8 cellular contexts compared by ENCODE assay signal in the genomic region with DNA sequence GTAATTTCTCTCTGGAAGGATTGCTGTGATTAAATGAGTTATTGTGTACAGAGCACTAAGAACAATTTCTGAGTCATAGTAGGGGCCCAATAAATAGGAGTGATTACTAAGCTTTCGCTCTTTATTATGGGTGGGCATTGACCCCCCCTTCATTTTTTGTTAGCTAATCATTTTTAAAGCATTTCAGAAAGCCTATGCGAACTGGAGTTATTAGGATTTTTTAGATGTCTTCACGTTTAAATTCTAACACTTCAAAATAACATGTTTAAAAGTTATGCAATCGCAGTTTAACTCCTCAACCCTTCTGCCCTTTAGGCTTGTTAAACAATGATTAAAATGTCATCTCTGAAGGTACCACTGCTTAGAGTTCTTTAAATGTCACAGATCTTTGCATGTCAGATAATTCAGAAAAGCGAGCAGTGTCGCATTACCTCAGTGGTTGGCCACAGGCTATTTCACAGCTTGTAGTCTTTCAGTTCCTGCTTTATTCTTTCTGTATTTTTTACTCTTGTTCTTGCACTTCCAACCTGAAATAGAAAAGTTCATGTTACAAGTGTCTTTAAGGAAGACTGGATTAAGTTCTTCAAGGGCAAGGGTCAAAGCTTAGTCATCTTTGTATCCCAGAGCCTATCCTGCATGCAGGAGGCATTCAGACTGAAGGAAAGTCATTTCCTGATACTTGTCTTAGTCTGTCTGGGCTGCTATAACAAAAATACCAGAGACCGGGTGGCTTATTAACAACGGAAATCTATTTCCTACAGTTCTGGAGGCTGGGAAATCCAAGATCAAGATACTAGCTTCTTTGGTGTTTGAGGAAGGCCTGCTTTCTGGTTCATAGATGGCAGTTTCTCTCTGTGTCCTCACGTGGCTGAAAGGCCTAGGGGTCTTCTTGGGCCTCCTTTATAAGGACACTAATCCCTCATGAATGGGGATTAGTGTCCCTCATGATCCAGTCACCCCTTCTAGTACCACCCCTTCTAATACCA.
A peak's percentile ranks its signal among the peaks of the same experiment; 100 is the strongest.
DNase-seq lines count a peak whose midpoint lies in the region; ATAC-seq and TF ChIP-seq lines count a peak whose summit lies in the region.

No MANE protein-coding gene starts in this region.

- H3K4me2 ChIP-seq in neuronal stem cell (ENCODE audit: insufficient read depth, low read length, poor library complexity, severe bottlenecking): no peak overlapping the region

- no peak overlapping the region for H2BK120ac ChIP-seq in neuronal stem cell (ENCODE audit: low read depth, low read length)

- H3K27ac ChIP-seq in SK-N-MC (peak overlapping the region; percentile 60), left lung (peak overlapping the region; percentile 69 to 98), neuronal stem cell (replicated peaks; ENCODE audit: low read length) (no peak overlapping the region)

- H3K27me3 Mint-ChIP-seq in activated naive CD8-positive, alpha-beta T cell treated with anti-CD3 and anti-CD28 coated beads, Interleukin-2, amount 50 U/mL, for 24 hours: no peaks in the 10 kb centered on the region
- H3K27me3 Mint-ChIP-seq in activated naive CD8-positive, alpha-beta T cell treated with anti-CD3 and anti-CD28 coated beads for 36 hours: no peaks in the 10 kb centered on the region

- DNase-seq in activated naive CD8-positive, alpha-beta T cell treated with anti-CD3 and anti-CD28 coated beads, Interleukin-2, amount 50 U/mL, for 24 hours: no peak
- no peak for DNase-seq in activated naive CD8-positive, alpha-beta T cell treated with anti-CD3 and anti-CD28 coated beads for 36 hours
- DNase-seq in SK-N-MC (ENCODE audit: low read depth, low spot score) (no peak), left lung (no peak), NCI-H345 (lab: John Stamatoyannopoulos, UW) (no peak), neuronal stem cell (ENCODE audit: low spot score) (no peak), lower leg skin (ENCODE audit: low spot score in 2 of 2) (no peak)

- H3K4me1 ChIP-seq in left lung (peaks cover 53 to 100% of the 10 kb centered on the region in 2 donors), neuronal stem cell (ENCODE audit: control insufficient read depth in 2 of 2, insufficient read depth in 1 of 2, low read depth in 1 of 2, low read length in 2 of 2) (peaks cover 16 to 43% of the 10 kb centered on the region in 2 donors)

- H3K79me1 ChIP-seq in neuronal stem cell (ENCODE audit: low read depth, low read length): no peaks in the 10 kb centered on the region

- H3K18ac ChIP-seq in neuronal stem cell (ENCODE audit: low read length): no peak overlapping the region

- no peak overlapping the region for H3K23ac ChIP-seq in neuronal stem cell (ENCODE audit: low read depth, low read length, poor library complexity)

- H3K4ac ChIP-seq in neuronal stem cell (ENCODE audit: low read length): no peak overlapping the region

- peaks cover 3% of the 10 kb centered on the region for H3K36me3 Mint-ChIP-seq in activated naive CD8-positive, alpha-beta T cell treated with anti-CD3 and anti-CD28 coated beads, Interleukin-2, amount 50 U/mL, for 24 hours (ENCODE audit: low read depth)
- H3K36me3 Mint-ChIP-seq in activated naive CD8-positive, alpha-beta T cell treated with anti-CD3 and anti-CD28 coated beads for 36 hours: peaks cover 10% of the 10 kb centered on the region

- H3K27me3 ChIP-seq in left lung: no peaks in the 10 kb centered on the region
- no peaks in the 10 kb centered on the region for H3K27me3 ChIP-seq in neuronal stem cell (ENCODE audit: control insufficient read depth in 3 of 3, insufficient read depth in 3 of 3, low read depth in 1 of 3, low read length in 3 of 3)

- H3K27ac Mint-ChIP-seq in activated naive CD8-positive, alpha-beta T cell treated with anti-CD3 and anti-CD28 coated beads, Interleukin-2, amount 50 U/mL, for 24 hours: peak overlapping the region; percentile 13
- H3K27ac Mint-ChIP-seq in activated naive CD8-positive, alpha-beta T cell treated with anti-CD3 and anti-CD28 coated beads for 36 hours: no peak overlapping the region

- no peak overlapping the region for H4K91ac ChIP-seq in neuronal stem cell (ENCODE audit: low read depth, low read length, poor library complexity)

- H3K4me3 ChIP-seq in SK-N-MC (0 out of 2 replicates have a peak overlapping the region, but pooled peaks have one; percentile 2), left lung (no peak overlapping the region), neuronal stem cell (ENCODE audit: low read length in 2 of 2) (no peak overlapping the region), lower leg skin (ENCODE audit: low read depth, poor library complexity, severe bottlenecking) (no peak overlapping the region)

- H2BK12ac ChIP-seq in neuronal stem cell (ENCODE audit: low read length): no peak overlapping the region

- H2AK5ac ChIP-seq in neuronal stem cell (ENCODE audit: low read depth, low read length): no peak overlapping the region

- peaks cover 81% of the 10 kb centered on the region for H3K4me1 Mint-ChIP-seq in activated naive CD8-positive, alpha-beta T cell treated with anti-CD3 and anti-CD28 coated beads, Interleukin-2, amount 50 U/mL, for 24 hours
- peaks cover 53% of the 10 kb centered on the region for H3K4me1 Mint-ChIP-seq in activated naive CD8-positive, alpha-beta T cell treated with anti-CD3 and anti-CD28 coated beads for 36 hours

- TF ChIP-seq POLR2A in lower leg skin (IDR thresholded peaks at IDR 0.05): no peak

- H3K36me3 ChIP-seq in SK-N-MC (ENCODE audit: insufficient read depth, low read length): no peaks in the 10 kb centered on the region
- no peaks in the 10 kb centered on the region for H3K36me3 ChIP-seq in left lung
- peaks cover 0 to 11% of the 10 kb centered on the region in 2 donors for H3K36me3 ChIP-seq in neuronal stem cell (replicated peaks in 1 of 2; ENCODE audit: control insufficient read depth in 2 of 2, insufficient read depth in 2 of 2, low read length in 2 of 2)

- no peak overlapping the region for H4K8ac ChIP-seq in neuronal stem cell (ENCODE audit: low read depth, low read length)

- H3K9me3 ChIP-seq in SK-N-MC (ENCODE audit: low read depth, low read length) (no peaks in the 10 kb centered on the region), left lung (no peaks in the 10 kb centered on the region), neuronal stem cell (replicated peaks in 1 of 2; ENCODE audit: control insufficient read depth in 2 of 2, insufficient read depth in 1 of 2, low read depth in 1 of 2, low read length in 2 of 2) (peaks cover 0 to 17% of the 10 kb centered on the region in 2 donors)

- no peak overlapping the region for H2BK5ac ChIP-seq in neuronal stem cell (ENCODE audit: low read length)

- no CpG with 5 or more reads among the region's 9 CpGs for WGBS in neuronal stem cell (ENCODE audit: extremely low coverage in 2 of 2, insufficient read length in 2 of 2, insufficient replicate concordance in 1 of 2), 2 donors
- 72 to 78% methylated on average over 9 of the region's 9 CpGs for WGBS in lower leg skin, 2 donors

- H3K9ac ChIP-seq in SK-N-MC (ENCODE audit: insufficient read length): no peak overlapping the region
- no peak overlapping the region for H3K9ac ChIP-seq in neuronal stem cell (ENCODE audit: low read depth, low read length, poor library complexity)

- TF ChIP-seq CTCF in left lung (IDR thresholded peaks at IDR 0.05) (no peak), lower leg skin (IDR thresholded peaks at IDR 0.05) (no peak)

- no peak overlapping the region for H2BK15ac ChIP-seq in neuronal stem cell (ENCODE audit: low read length)

- peak; percentile 34 for ATAC-seq in activated naive CD8-positive, alpha-beta T cell treated with anti-CD3 and anti-CD28 coated beads, Interleukin-2, amount 50 U/mL, for 24 hours
- ATAC-seq in HG03039 (IDR thresholded peaks at IDR 0.05; ENCODE audit: unreplicated experiment): peak; percentile 68
- ATAC-seq in left lung: peak; percentile 4

- H3K9me3 Mint-ChIP-seq in activated naive CD8-positive, alpha-beta T cell treated with anti-CD3 and anti-CD28 coated beads, Interleukin-2, amount 50 U/mL, for 24 hours: no peaks in the 10 kb centered on the region
- no peaks in the 10 kb centered on the region for H3K9me3 Mint-ChIP-seq in activated naive CD8-positive, alpha-beta T cell treated with anti-CD3 and anti-CD28 coated beads for 36 hours

- no peak overlapping the region for H2AFZ ChIP-seq in neuronal stem cell (ENCODE audit: low read length)

- H3K14ac ChIP-seq in neuronal stem cell (ENCODE audit: low read length): no peak overlapping the region

- intact Hi-C loops in left lung (cut with DNase I) (no loop called here), lower leg skin (cut with DNase I; ENCODE audit: low total_unique reads) (no loop called here)

- H3K4me3 Mint-ChIP-seq in activated naive CD8-positive, alpha-beta T cell treated with anti-CD3 and anti-CD28 coated beads, Interleukin-2, amount 50 U/mL, for 24 hours: no peak overlapping the region
- no peak overlapping the region for H3K4me3 Mint-ChIP-seq in activated naive CD8-positive, alpha-beta T cell treated with anti-CD3 and anti-CD28 coated beads for 36 hours

Comparison
In these comparisons a context has a peak if more than half of its experiments do, and no peak if none do; other contexts are left out.
1. ATAC-seq: peak in every context shown above with its lines; median percentile 68 in HG03039; 34 in activated naive CD8-positive, alpha-beta T cell treated with anti-CD3 and anti-CD28 coated beads, Interleukin-2, amount 50 U/mL, for 24 hours; 4 in left lung.